ENCODE assay signal across 17 cellular contexts in the genomic region with DNA sequence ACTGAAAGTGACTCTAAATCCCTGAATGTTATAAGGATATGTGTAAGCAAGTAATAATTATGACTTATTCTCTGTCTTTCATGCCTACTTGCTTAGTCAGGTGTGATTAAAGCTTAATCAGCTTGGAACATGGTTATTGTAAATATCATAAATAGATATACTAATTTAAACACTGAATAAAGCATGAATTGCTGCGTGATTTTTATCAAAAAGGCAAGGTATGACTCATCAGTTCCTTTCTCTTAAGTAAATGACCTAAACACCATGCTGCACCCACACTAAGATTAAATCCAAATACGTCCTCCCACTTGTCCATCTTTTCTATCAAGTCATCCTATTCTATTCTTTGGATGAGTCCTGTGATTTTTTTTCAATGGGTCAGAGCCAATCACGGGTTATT.
DNase-seq lines count a peak whose midpoint lies in the region; ATAC-seq and TF ChIP-seq lines count a peak whose summit lies in the region.
"Had no signal": no experiment of that assay in that cellular context is flagged by ENCODE, and none has a peak within 500 bp of the region (broad histone marks: within the 10 kb centered on the region; RNA-seq: fewer than 3 reads in every experiment).

No MANE protein-coding gene starts in this region.

- H3K36me3 Mint-ChIP-seq in CD8-positive, alpha-beta memory T cell: peaks cover 0 to 1% (median 0%) of the 10 kb centered on the region in 3 donors
- H3K36me3 Mint-ChIP-seq in progenitor cell of endocrine pancreas (ENCODE audit: insufficient read depth): no peaks in the 10 kb centered on the region

- H3K36me3 ChIP-seq in A673 (ENCODE audit: insufficient read depth, low read length, poor library complexity, severe bottlenecking): no peaks in the 10 kb centered on the region
- no peaks in the 10 kb centered on the region for H3K36me3 ChIP-seq in CD8-positive, alpha-beta memory T cell (ENCODE audit: insufficient read depth, low read length)
- no peaks in the 10 kb centered on the region for H3K36me3 ChIP-seq in effector memory CD4-positive, alpha-beta T cell (ENCODE audit: control insufficient read depth, insufficient read depth, low read length)
- H3K36me3 ChIP-seq: cardiac muscle cell, left lung, SJCRH30, vagina had no signal

- CTCF ChIA-PET in A673 (lab: Charles Lee): no interaction called here
- CTCF ChIA-PET in CD8-positive, alpha-beta memory T cell (lab: Charles Lee): interaction anchor here (1.1 kb wide), 1 partner anchor 31 kb away, joined by 5 read pairs; no protein-coding TSS in a partner anchor

- no peak for ATAC-seq in GM18868 (IDR thresholded peaks at IDR 0.05; ENCODE audit: unreplicated experiment)
- ATAC-seq: activated T-cell treated with anti-CD3 and anti-CD28 coated beads, Interleukin-2, amount 50 U/mL, for 72 hours; left lung had no signal

- no peak overlapping the region for H3K4me3 ChIP-seq in A673 (ENCODE audit: low read depth, low read length, poor library complexity, severe bottlenecking)
- H3K4me3 ChIP-seq in WI38 (ENCODE audit: low read depth, low read length): peak overlapping the region; percentile 0; the same call in 1 of the 2 replicates
- H3K4me3 ChIP-seq in fibroblast of villous mesenchyme (ENCODE audit: low read depth, low read length): peak overlapping the region; percentile 28
- H3K4me3 ChIP-seq in CD8-positive, alpha-beta memory T cell (ENCODE audit: low read length): no peak overlapping the region
- no peak overlapping the region for H3K4me3 ChIP-seq in effector memory CD4-positive, alpha-beta T cell (ENCODE audit: insufficient read depth, low read depth, low read length, poor library complexity, severe bottlenecking)
- H3K4me3 ChIP-seq: cardiac muscle cell, left lung, SJCRH30, vagina had no signal

- H3K27ac ChIP-seq in A673 (ENCODE audit: low read depth, low read length, poor library complexity, severe bottlenecking): no peak overlapping the region
- H3K27ac ChIP-seq in CD8-positive, alpha-beta memory T cell (ENCODE audit: low read depth, low read length): no peak overlapping the region
- H3K27ac ChIP-seq in effector memory CD4-positive, alpha-beta T cell (ENCODE audit: insufficient read depth, low read length, poor library complexity, severe bottlenecking): no peak overlapping the region
- H3K27ac ChIP-seq: cardiac muscle cell, left lung, SJCRH30, vagina had no signal

- no peaks in the 10 kb centered on the region for H3K9me3 ChIP-seq in A673 (ENCODE audit: low read depth, low read length, poor library complexity, severe bottlenecking)
- no peaks in the 10 kb centered on the region for H3K9me3 ChIP-seq in CD8-positive, alpha-beta memory T cell (ENCODE audit: low read length)
- H3K9me3 ChIP-seq in effector memory CD4-positive, alpha-beta T cell (ENCODE audit: control insufficient read depth, low read length): no peaks in the 10 kb centered on the region
- H3K9me3 ChIP-seq: left lung, SJCRH30, vagina had no signal

- no peaks in the 10 kb centered on the region for H3K27me3 ChIP-seq in A673 (replicated peaks; ENCODE audit: insufficient read depth, low read depth, low read length, poor library complexity)
- peaks cover 4% of the 10 kb centered on the region for H3K27me3 ChIP-seq in CD8-positive, alpha-beta memory T cell (ENCODE audit: insufficient read depth, low read length, poor library complexity, severe bottlenecking)
- no peaks in the 10 kb centered on the region for H3K27me3 ChIP-seq in effector memory CD4-positive, alpha-beta T cell (replicated peaks; ENCODE audit: control insufficient read depth, insufficient read depth, low read length, poor library complexity, severe bottlenecking)
- H3K27me3 ChIP-seq: cardiac muscle cell, vagina had no signal

- no peaks in the 10 kb centered on the region for H3K9me3 Mint-ChIP-seq in CD8-positive, alpha-beta memory T cell
- no peaks in the 10 kb centered on the region for H3K9me3 Mint-ChIP-seq in progenitor cell of endocrine pancreas (ENCODE audit: low read depth)
- H3K9me3 Mint-ChIP-seq: neural crest cell had no signal

- TF ChIP-seq CTCF in A673 (conservative IDR thresholded peaks at IDR 0.05; ENCODE audit: low read depth, low read length): no peak
- TF ChIP-seq CTCF in WI38 (IDR thresholded peaks at IDR 0.05; ENCODE audit: low read depth, low read length): no peak
- TF ChIP-seq CTCF in fibroblast of villous mesenchyme (IDR thresholded peaks at IDR 0.05; ENCODE audit: insufficient read depth, low read depth, low read length): no peak
- no peak for TF ChIP-seq CTCF in progenitor cell of endocrine pancreas (IDR thresholded peaks at IDR 0.05; ENCODE audit: unreplicated experiment)

- H3K4me1 ChIP-seq in A673 (ENCODE audit: insufficient read depth, low read length, poor library complexity, severe bottlenecking): no peaks in the 10 kb centered on the region
- no peaks in the 10 kb centered on the region for H3K4me1 ChIP-seq in CD8-positive, alpha-beta memory T cell (ENCODE audit: insufficient read depth, low read length)
- no peaks in the 10 kb centered on the region for H3K4me1 ChIP-seq in effector memory CD4-positive, alpha-beta T cell (ENCODE audit: control insufficient read depth, insufficient read depth, low read length, poor library complexity, severe bottlenecking)
- H3K4me1 ChIP-seq: left lung, SJCRH30, vagina had no signal

- peaks cover 0 to 9% (median 8%) of the 10 kb centered on the region in 3 donors for H3K4me1 Mint-ChIP-seq in CD8-positive, alpha-beta memory T cell
- H3K4me1 Mint-ChIP-seq in progenitor cell of endocrine pancreas (ENCODE audit: low read depth): no peaks in the 10 kb centered on the region
- H3K4me1 Mint-ChIP-seq: B cell, neural crest cell had no signal

- no peak overlapping the region for H3K27ac Mint-ChIP-seq in CD8-positive, alpha-beta memory T cell
- no peak overlapping the region for H3K27ac Mint-ChIP-seq in progenitor cell of endocrine pancreas
- H3K27ac Mint-ChIP-seq: activated T-cell treated with anti-CD3 and anti-CD28 coated beads, Interleukin-2, amount 50 U/mL, for 72 hours; B cell had no signal

- POLR2A ChIA-PET in A673 (lab: Charles Lee; ENCODE audit: low non-redundant PET): no interaction called here
- POLR2A ChIA-PET in CD8-positive, alpha-beta memory T cell (lab: Charles Lee): no interaction called here

- peaks cover 3 to 7% of the 10 kb centered on the region in 2 donors for H3K27me3 Mint-ChIP-seq in CD8-positive, alpha-beta memory T cell
- H3K27me3 Mint-ChIP-seq in progenitor cell of endocrine pancreas: no peaks in the 10 kb centered on the region

- H3K4me3 Mint-ChIP-seq in CD8-positive, alpha-beta memory T cell: peak overlapping the region in 1 of 7 donors; percentile 52
- no peak overlapping the region for H3K4me3 Mint-ChIP-seq in progenitor cell of endocrine pancreas (ENCODE audit: low read depth)
- H3K4me3 Mint-ChIP-seq: activated T-cell treated with anti-CD3 and anti-CD28 coated beads, Interleukin-2, amount 50 U/mL, for 72 hours; B cell; neural crest cell had no signal

- intact Hi-C loops in A673 (cut with micrococcal nuclease; ENCODE audit: unreplicated experiment): no loop called here

- no TSS peak for BruUV-seq in A673 (replicated peaks; lab: Mats Ljungman, UMichigan)

- DNase-seq in A673 (ENCODE audit: low spot score) (peak; percentile 0), HPDE6-E6E7 (ENCODE audit: extremely low spot score) (peak; percentile 31), fibroblast of villous mesenchyme (ENCODE audit: low read depth) (peak; percentile 84), progenitor cell of endocrine pancreas (ENCODE audit: low spot score, unreplicated experiment) (no peak)
- DNase-seq in CD8-positive, alpha-beta memory T cell: no peak
- DNase-seq in effector memory CD4-positive, alpha-beta T cell: no peak
- DNase-seq: activated CD4-positive, CD25-positive, alpha-beta regulatory T cell; activated T-cell treated with anti-CD3 and anti-CD28 coated beads, Interleukin-2, amount 50 U/mL, for 72 hours; foreskin melanocyte; left lung; SJCRH30 had no signal

Comparison
In these comparisons a context has a peak if more than half of its experiments do, and no peak if none do; other contexts are left out.
1. DNase-seq: peak in A673 (single experiment), HPDE6-E6E7 (single experiment) and fibroblast of villous mesenchyme (single experiment); none in CD8-positive, alpha-beta memory T cell (0 of 5), effector memory CD4-positive, alpha-beta T cell (0 of 3) and progenitor cell of endocrine pancreas (single experiment).
2. H3K4me3 ChIP-seq: peak in WI38 (single experiment) and fibroblast of villous mesenchyme (single experiment); none in A673 (single experiment), CD8-positive, alpha-beta memory T cell (single experiment) and effector memory CD4-positive, alpha-beta T cell (single experiment).